8 cellular contexts compared by ENCODE assay signal in genomic region chr6:37048851-37049734, GRCh38. TPM values are rescaled to one million over a fixed set of nuclear protein-coding genes. Genes with fewer than 3 reads are reported as not detected.
DNase-seq lines count a peak whose midpoint lies in the region; ATAC-seq and TF ChIP-seq lines count a peak whose summit lies in the region.

No MANE protein-coding gene starts in this region.

- peaks cover 11% of the 10 kb centered on the region for H3K4me1 ChIP-seq in psoas muscle

- H3K4me3 ChIP-seq in psoas muscle = no peak overlapping the region

- peak; percentile 49 for ATAC-seq in GM19023 (IDR thresholded peaks at IDR 0.05; ENCODE audit: unreplicated experiment)
- ATAC-seq in HG03460 (IDR thresholded peaks at IDR 0.05; ENCODE audit: unreplicated experiment) = peak; percentile 51
- peak; percentile 68 for ATAC-seq in effector memory CD8-positive, alpha-beta T cell (replicated peaks)
- ATAC-seq in psoas muscle = peak in 3 of 4 donors; percentile 23 to 33 (median 26)
- no peak for ATAC-seq in GM19452 (IDR thresholded peaks at IDR 0.05; ENCODE audit: unreplicated experiment)

- no peaks in the 10 kb centered on the region for H3K9me3 ChIP-seq in psoas muscle

- peak overlapping the region; percentile 24 for H3K27ac ChIP-seq in psoas muscle

- peak; percentile 74 to 78 for DNase-seq in activated CD4-positive, alpha-beta T cell treated with anti-CD3 and anti-CD28 coated beads, Interleukin-2, amount 50 U/mL, for 4 hours
- DNase-seq in effector memory CD8-positive, alpha-beta T cell = peak; percentile 51 to 59 (median 55)
- DNase-seq in psoas muscle (peak; percentile 51 to 74), superior temporal gyrus (ENCODE audit: extremely low spot score) (no peak), 8988T (no peak)

- intact Hi-C loops in psoas muscle (cut with DNase I) = no loop called here

- H3K9me3 Mint-ChIP-seq in effector memory CD8-positive, alpha-beta T cell = no peaks in the 10 kb centered on the region

- H3K4me1 Mint-ChIP-seq in effector memory CD8-positive, alpha-beta T cell (ENCODE audit: low read depth in 2 of 2) = peaks cover 56 to 63% of the 10 kb centered on the region in 2 donors

- H3K27me3 Mint-ChIP-seq in effector memory CD8-positive, alpha-beta T cell = no peaks in the 10 kb centered on the region

- 63 to 70% (median 67%) methylated on average over 17 of the region's 17 CpGs for WGBS in psoas muscle, 3 donors

- no peaks in the 10 kb centered on the region for H3K36me3 ChIP-seq in psoas muscle (ENCODE audit: insufficient read depth in 1 of 2, low read depth in 1 of 2)

- H3K36me3 Mint-ChIP-seq in effector memory CD8-positive, alpha-beta T cell (ENCODE audit: insufficient read depth) = peaks cover 32% of the 10 kb centered on the region

- TF ChIP-seq CTCF in psoas muscle (IDR thresholded peaks at IDR 0.05) = no peak

- H3K27me3 ChIP-seq in psoas muscle (ENCODE audit: insufficient read depth in 3 of 3, low read length in 2 of 3) = no peaks in the 10 kb centered on the region

- H3K27ac Mint-ChIP-seq in effector memory CD8-positive, alpha-beta T cell = peak overlapping the region; percentile 96 to 99

- peak overlapping the region; percentile 68 to 84 for H3K4me3 Mint-ChIP-seq in effector memory CD8-positive, alpha-beta T cell

RNA-seq across cellular contexts. Expression of gene FGD2, which starts 43.6 kb away (rescaled TPM):
- total RNA-seq in psoas muscle = 1 to 10 TPM; 1.7 to 4.2 (median 3.1) TPM
- polyA plus RNA-seq in psoas muscle = 1 to 10 TPM in 1 of 3 donors, under 1 TPM in 2; 0.75 to 1.5 (median 0.92) TPM

Comparison
In these comparisons a context has a peak if more than half of its experiments do, and no peak if none do; other contexts are left out.
1. DNase-seq: peak in activated CD4-positive, alpha-beta T cell treated with anti-CD3 and anti-CD28 coated beads, Interleukin-2, amount 50 U/mL, for 4 hours (2 of 2), effector memory CD8-positive, alpha-beta T cell (3 of 3) and psoas muscle (2 of 2); none in superior temporal gyrus (single experiment) and 8988T (single experiment).